In genomic region chr20:56566621-56567020, GRCh38 we compare ENCODE assay signal across 13 cellular contexts. TPM values are rescaled to one million over a fixed set of nuclear protein-coding genes. Genes with fewer than 3 reads are reported as not detected.
DNase-seq lines count a peak whose midpoint lies in the region; TF ChIP-seq lines count a peak whose summit lies in the region.
"Had no signal": no experiment of that assay in that cellular context is flagged by ENCODE, and none has a peak within 500 bp of the region (broad histone marks: within the 10 kb centered on the region; RNA-seq: fewer than 3 reads in every experiment).

No MANE protein-coding gene starts in this region.

- no peak overlapping the region; the same call in 1 of the 2 replicates for H3K9ac ChIP-seq in KMS-11

- no peaks in the 10 kb centered on the region for H3K79me2 ChIP-seq in KMS-11 (ENCODE audit: insufficient read depth, low read depth)

- peak overlapping the region; percentile 49 for H3K4me2 ChIP-seq in KMS-11

- no peak overlapping the region for H3K4me3 ChIP-seq in KMS-11 (IDR thresholded peaks at IDR 0.05; ENCODE audit: insufficient read depth, low read depth, low read length)
- no peak overlapping the region for H3K4me3 ChIP-seq in transverse colon
- H3K4me3 ChIP-seq in tibial nerve: no peak overlapping the region

- H4K20me1 ChIP-seq in KMS-11 (ENCODE audit: insufficient read depth): no peaks in the 10 kb centered on the region

- TF ChIP-seq POLR2A in transverse colon (IDR thresholded peaks at IDR 0.05): no peak
- TF ChIP-seq POLR2A in tibial nerve (IDR thresholded peaks at IDR 0.05): no peak

- peak; percentile 87 for DNase-seq in DMS79 (lab: John Stamatoyannopoulos, UW)
- DNase-seq in NCI-H82 (lab: John Stamatoyannopoulos, UW): peak; percentile 86
- DNase-seq in kidney tubule cell (ENCODE audit: low spot score): peak; percentile 3
- DNase-seq in transverse colon: no peak
- DNase-seq in NCI-H526 treated with DMSO at 0.1 percent for 48 hours (lab: John Stamatoyannopoulos, UW): no peak
- no peak for DNase-seq in tibial nerve (ENCODE audit: low spot score in 2 of 2)
- DNase-seq in dedifferentiated amniotic fluid mesenchymal stem cell (ENCODE audit: extremely low spot score): no peak
- DNase-seq: activated CD4-positive, alpha-beta memory T cell treated with anti-CD3 and anti-CD28 coated beads for 36 hours; NCI-H226; stimulated activated naive CD4-positive, alpha-beta T cell treated with Interleukin-2 at 50 U/mL for 16 hours had no signal

- TF ChIP-seq EP300 in transverse colon (IDR thresholded peaks at IDR 0.05; ENCODE audit: low read depth): no peak
- no peak for TF ChIP-seq EP300 in tibial nerve (IDR thresholded peaks at IDR 0.05)

- H3K9me3 ChIP-seq in transverse colon: no peaks in the 10 kb centered on the region
- no peaks in the 10 kb centered on the region for H3K9me3 ChIP-seq in tibial nerve

- H3K4me1 ChIP-seq in KMS-11 (ENCODE audit: low read depth, poor library complexity, severe bottlenecking): peaks cover 74% of the 10 kb centered on the region
- H3K4me1 ChIP-seq in transverse colon: no peaks in the 10 kb centered on the region
- no peaks in the 10 kb centered on the region for H3K4me1 ChIP-seq in tibial nerve

- in situ Hi-C loops in transverse colon (cut with MboI; ENCODE audit: low pct_ligation_motif_present in 1 of 4, low pct_unique_long_range_greater_than_20kb in 1 of 4, low sequenced_read_pairs in 3 of 4): loop anchor here in 3 of 4 donors (25.0 kb wide), 2 partner anchors 496 to 771 kb away; partner anchors contain the start of gene SPO11 (in 2 of the 3)

- peak overlapping the region; percentile 9; the same call in 1 of the 2 replicates for H2AFZ ChIP-seq in KMS-11 (ENCODE audit: low read depth)

- H3K27me3 ChIP-seq in KMS-11 (ENCODE audit: insufficient read depth, low read depth) (no peaks in the 10 kb centered on the region), transverse colon (no peaks in the 10 kb centered on the region), tibial nerve (no peaks in the 10 kb centered on the region)

- intact Hi-C loops in transverse colon (cut with DNase I; ENCODE audit: low total_unique reads): no loop called here

- TF ChIP-seq CTCF in KMS-11 (conservative IDR thresholded peaks at IDR 0.05; ENCODE audit: low read depth, low read length): no peak
- no peak for TF ChIP-seq CTCF in transverse colon (IDR thresholded peaks at IDR 0.05)
- TF ChIP-seq CTCF in tibial nerve (IDR thresholded peaks at IDR 0.05): no peak

- 59 to 71% methylated on average over 1 to 3 of the region's 3 CpGs for WGBS in transverse colon (ENCODE audit: low coverage in 1 of 2), 2 donors
- WGBS in tibial nerve, 2 donors: 40% methylated on average over 3 of the region's 3 CpGs

- H3K27ac ChIP-seq in KMS-11: peak overlapping the region; percentile 28
- no peak overlapping the region for H3K27ac ChIP-seq in transverse colon
- no peak overlapping the region for H3K27ac ChIP-seq in tibial nerve
- H3K27ac ChIP-seq: C4-2B had no signal

- H3K36me3 ChIP-seq in KMS-11 (ENCODE audit: insufficient read depth): no peaks in the 10 kb centered on the region
- H3K36me3 ChIP-seq in transverse colon: no peaks in the 10 kb centered on the region
- H3K36me3 ChIP-seq in tibial nerve: no peaks in the 10 kb centered on the region

RNA-seq across cellular contexts. Expression of gene FAM209B, which starts 33.6 kb away (rescaled TPM):
- total RNA-seq in transverse colon (1 to 10 TPM in 1 of 4 donors, not detected in 3; 1.9 TPM), tibial nerve (not detected)
- total RNA-seq: astrocyte had no signal

RNA-seq across cellular contexts. Expression of gene FAM209A, which starts 42.1 kb away (rescaled TPM):
- not detected for total RNA-seq in transverse colon
- total RNA-seq in tibial nerve: not detected

Comparison
In these comparisons a context has a peak if more than half of its experiments do, and no peak if none do; other contexts are left out.
1. DNase-seq: peak in DMS79 (single experiment), NCI-H82 (single experiment) and kidney tubule cell (single experiment); none in transverse colon (single experiment), NCI-H526 treated with DMSO at 0.1 percent for 48 hours (single experiment), tibial nerve (0 of 2) and dedifferentiated amniotic fluid mesenchymal stem cell (single experiment).